ENCODE assay signal across 1 cellular context in the genomic region with DNA sequence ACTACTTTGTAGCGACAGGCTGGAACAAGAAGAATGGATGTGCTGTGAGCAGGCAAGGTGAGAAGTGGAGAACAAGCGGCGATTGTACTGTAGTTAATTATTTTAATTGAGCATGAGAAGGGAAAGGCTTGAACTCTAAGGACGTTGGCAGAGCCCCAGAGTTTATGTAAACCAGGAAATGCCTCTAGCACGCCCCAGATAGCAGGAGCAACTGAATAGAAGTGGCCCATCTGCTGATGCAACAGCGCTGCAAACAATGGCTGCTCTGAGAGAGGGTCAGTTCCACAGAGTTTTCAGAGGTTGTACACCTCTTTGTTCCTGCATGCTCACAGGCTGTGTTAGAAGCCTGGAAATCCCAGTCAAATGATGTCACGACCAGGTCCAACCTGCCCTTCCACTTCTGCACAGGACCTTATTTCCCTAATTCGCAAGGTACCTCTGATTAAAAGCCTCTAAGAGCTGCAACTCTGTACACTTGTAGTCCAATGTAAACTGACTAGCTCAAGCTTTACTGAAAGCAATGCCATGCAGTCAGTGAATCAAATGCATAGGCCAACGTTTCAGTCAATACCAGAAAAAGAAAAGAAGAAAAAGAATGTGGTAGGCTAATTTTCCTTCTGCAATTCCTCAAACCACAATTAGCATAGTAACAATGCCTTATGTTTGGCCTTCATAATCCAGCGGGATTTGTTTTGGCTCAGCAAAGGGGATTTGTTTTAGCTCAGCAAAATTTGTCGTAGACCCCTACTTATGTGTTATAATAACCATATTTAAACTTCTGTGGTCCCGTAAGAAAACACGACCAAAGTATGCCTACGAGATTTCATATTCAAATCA.
TF ChIP-seq lines count a peak whose summit lies in the region.

No MANE protein-coding gene starts in this region.

TF ChIP-seq in HepG2, 621 proteins besides CTCF, POLR2A, EP300 and RAD21 (continued from another document and continues in another):
- peak; percentile 71 for TF ChIP-seq XRCC5 (optimal IDR thresholded peaks at IDR 0.05; ENCODE audit: low read length)
- peak; percentile 59 for TF ChIP-seq ETV6 (CRISPR knock-in tag; conservative IDR thresholded peaks at IDR 0.05)
- peak; percentile 35 for TF ChIP-seq ZNF781 (CRISPR knock-in tag; IDR thresholded peaks at IDR 0.05; ENCODE audit: borderline replicate concordance, not compliant biosample characterization)
- TF ChIP-seq NONO (IDR thresholded peaks at IDR 0.05): no peak
- TF ChIP-seq NONO (CRISPR knock-in tag; conservative IDR thresholded peaks at IDR 0.05): peak; percentile 67; the same call in 1 of the 2 replicates
- TF ChIP-seq, protein P1, sequence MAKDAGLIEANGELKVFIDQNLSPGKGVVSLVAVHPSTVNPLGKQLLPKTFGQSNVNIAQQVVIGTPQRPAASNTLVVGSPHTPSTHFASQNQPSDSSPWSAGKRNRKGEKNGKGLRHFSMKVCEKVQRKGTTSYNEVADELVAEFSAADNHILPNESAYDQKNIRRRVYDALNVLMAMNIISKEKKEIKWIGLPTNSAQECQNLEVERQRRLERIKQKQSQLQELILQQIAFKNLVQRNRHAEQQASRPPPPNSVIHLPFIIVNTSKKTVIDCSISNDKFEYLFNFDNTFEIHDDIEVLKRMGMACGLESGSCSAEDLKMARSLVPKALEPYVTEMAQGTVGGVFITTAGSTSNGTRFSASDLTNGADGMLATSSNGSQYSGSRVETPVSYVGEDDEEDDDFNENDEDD (CRISPR knock-in tag; IDR thresholded peaks at IDR 0.05; ENCODE audit: borderline replicate concordance): peak; percentile 50; the same call in 1 of the 2 replicates
- 0 out of 2 replicates have a peak, but pooled peaks have one; percentile 35 for TF ChIP-seq RCOR2 (CRISPR knock-in tag; IDR thresholded peaks at IDR 0.05)
- TF ChIP-seq, protein P2, sequence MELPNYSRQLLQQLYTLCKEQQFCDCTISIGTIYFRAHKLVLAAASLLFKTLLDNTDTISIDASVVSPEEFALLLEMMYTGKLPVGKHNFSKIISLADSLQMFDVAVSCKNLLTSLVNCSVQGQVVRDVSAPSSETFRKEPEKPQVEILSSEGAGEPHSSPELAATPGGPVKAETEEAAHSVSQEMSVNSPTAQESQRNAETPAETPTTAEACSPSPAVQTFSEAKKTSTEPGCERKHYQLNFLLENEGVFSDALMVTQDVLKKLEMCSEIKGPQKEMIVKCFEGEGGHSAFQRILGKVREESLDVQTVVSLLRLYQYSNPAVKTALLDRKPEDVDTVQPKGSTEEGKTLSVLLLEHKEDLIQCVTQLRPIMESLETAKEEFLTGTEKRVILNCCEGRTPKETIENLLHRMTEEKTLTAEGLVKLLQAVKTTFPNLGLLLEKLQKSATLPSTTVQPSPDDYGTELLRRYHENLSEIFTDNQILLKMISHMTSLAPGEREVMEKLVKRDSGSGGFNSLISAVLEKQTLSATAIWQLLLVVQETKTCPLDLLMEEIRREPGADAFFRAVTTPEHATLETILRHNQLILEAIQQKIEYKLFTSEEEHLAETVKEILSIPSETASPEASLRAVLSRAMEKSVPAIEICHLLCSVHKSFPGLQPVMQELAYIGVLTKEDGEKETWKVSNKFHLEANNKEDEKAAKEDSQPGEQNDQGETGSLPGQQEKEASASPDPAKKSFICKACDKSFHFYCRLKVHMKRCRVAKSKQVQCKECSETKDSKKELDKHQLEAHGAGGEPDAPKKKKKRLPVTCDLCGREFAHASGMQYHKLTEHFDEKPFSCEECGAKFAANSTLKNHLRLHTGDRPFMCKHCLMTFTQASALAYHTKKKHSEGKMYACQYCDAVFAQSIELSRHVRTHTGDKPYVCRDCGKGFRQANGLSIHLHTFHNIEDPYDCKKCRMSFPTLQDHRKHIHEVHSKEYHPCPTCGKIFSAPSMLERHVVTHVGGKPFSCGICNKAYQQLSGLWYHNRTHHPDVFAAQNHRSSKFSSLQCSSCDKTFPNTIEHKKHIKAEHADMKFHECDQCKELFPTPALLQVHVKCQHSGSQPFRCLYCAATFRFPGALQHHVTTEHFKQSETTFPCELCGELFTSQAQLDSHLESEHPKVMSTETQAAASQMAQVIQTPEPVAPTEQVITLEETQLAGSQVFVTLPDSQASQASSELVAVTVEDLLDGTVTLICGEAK (IDR thresholded peaks at IDR 0.05): no peak
- TF ChIP-seq, protein P2 (CRISPR knock-in tag; IDR thresholded peaks at IDR 0.05): peak; percentile 46; the same call in 1 of the 2 replicates
- TF ChIP-seq SOX6 (IDR thresholded peaks at IDR 0.05): no peak
- peak; percentile 98 for TF ChIP-seq SOX6 (CRISPR knock-in tag; IDR thresholded peaks at IDR 0.05)
- no peak for TF ChIP-seq ZNF841 (CRISPR knock-in tag; IDR thresholded peaks at IDR 0.05; ENCODE audit: borderline replicate concordance)
- peak; percentile 75 for TF ChIP-seq ZNF788 (CRISPR knock-in tag; IDR thresholded peaks at IDR 0.05; ENCODE audit: borderline replicate concordance)
- TF ChIP-seq HOXA3 (CRISPR knock-in tag; IDR thresholded peaks at IDR 0.05): peak; percentile 68
- no peak for TF ChIP-seq PBX3 (CRISPR knock-in tag; IDR thresholded peaks at IDR 0.05; ENCODE audit: borderline replicate concordance)
- no peak for TF ChIP-seq IRX3 (CRISPR knock-in tag; IDR thresholded peaks at IDR 0.05; ENCODE audit: borderline replicate concordance, low read depth)
- no peak for TF ChIP-seq SRSF1 (optimal IDR thresholded peaks at IDR 0.05; ENCODE audit: low read depth, low read length)
- no peak for TF ChIP-seq ZNF446 (CRISPR knock-in tag; IDR thresholded peaks at IDR 0.05)
- TF ChIP-seq, protein P3, sequence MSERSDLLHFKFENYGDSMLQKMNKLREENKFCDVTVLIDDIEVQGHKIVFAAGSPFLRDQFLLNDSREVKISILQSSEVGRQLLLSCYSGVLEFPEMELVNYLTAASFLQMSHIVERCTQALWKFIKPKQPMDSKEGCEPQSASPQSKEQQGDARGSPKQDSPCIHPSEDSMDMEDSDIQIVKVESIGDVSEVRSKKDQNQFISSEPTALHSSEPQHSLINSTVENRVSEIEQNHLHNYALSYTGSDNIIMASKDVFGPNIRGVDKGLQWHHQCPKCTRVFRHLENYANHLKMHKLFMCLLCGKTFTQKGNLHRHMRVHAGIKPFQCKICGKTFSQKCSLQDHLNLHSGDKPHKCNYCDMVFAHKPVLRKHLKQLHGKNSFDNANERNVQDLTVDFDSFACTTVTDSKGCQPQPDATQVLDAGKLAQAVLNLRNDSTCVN (CRISPR knock-in tag; IDR thresholded peaks at IDR 0.05; ENCODE audit: borderline replicate concordance): 0 out of 2 replicates have a peak, but pooled peaks have one; percentile 58
- TF ChIP-seq IRF2 (CRISPR knock-in tag; IDR thresholded peaks at IDR 0.05): peak; percentile 82
- peak; percentile 89; the same call in 1 of the 2 replicates for TF ChIP-seq IKZF5 (CRISPR knock-in tag; IDR thresholded peaks at IDR 0.05)
- peak; percentile 81 for TF ChIP-seq HDAC2 (CRISPR knock-in tag; IDR thresholded peaks at IDR 0.05)
- no peak for TF ChIP-seq ZIK1 (CRISPR knock-in tag; IDR thresholded peaks at IDR 0.05; ENCODE audit: borderline replicate concordance, low read depth)
- no peak for TF ChIP-seq ZNF672 (CRISPR knock-in tag; IDR thresholded peaks at IDR 0.05)
- no peak for TF ChIP-seq PRDM4 (CRISPR knock-in tag; IDR thresholded peaks at IDR 0.05; ENCODE audit: borderline replicate concordance)
- TF ChIP-seq POLR2AphosphoS5 (IDR thresholded peaks at IDR 0.05; ENCODE audit: low read depth, low read length): peak; percentile 78
- TF ChIP-seq, protein P4, sequence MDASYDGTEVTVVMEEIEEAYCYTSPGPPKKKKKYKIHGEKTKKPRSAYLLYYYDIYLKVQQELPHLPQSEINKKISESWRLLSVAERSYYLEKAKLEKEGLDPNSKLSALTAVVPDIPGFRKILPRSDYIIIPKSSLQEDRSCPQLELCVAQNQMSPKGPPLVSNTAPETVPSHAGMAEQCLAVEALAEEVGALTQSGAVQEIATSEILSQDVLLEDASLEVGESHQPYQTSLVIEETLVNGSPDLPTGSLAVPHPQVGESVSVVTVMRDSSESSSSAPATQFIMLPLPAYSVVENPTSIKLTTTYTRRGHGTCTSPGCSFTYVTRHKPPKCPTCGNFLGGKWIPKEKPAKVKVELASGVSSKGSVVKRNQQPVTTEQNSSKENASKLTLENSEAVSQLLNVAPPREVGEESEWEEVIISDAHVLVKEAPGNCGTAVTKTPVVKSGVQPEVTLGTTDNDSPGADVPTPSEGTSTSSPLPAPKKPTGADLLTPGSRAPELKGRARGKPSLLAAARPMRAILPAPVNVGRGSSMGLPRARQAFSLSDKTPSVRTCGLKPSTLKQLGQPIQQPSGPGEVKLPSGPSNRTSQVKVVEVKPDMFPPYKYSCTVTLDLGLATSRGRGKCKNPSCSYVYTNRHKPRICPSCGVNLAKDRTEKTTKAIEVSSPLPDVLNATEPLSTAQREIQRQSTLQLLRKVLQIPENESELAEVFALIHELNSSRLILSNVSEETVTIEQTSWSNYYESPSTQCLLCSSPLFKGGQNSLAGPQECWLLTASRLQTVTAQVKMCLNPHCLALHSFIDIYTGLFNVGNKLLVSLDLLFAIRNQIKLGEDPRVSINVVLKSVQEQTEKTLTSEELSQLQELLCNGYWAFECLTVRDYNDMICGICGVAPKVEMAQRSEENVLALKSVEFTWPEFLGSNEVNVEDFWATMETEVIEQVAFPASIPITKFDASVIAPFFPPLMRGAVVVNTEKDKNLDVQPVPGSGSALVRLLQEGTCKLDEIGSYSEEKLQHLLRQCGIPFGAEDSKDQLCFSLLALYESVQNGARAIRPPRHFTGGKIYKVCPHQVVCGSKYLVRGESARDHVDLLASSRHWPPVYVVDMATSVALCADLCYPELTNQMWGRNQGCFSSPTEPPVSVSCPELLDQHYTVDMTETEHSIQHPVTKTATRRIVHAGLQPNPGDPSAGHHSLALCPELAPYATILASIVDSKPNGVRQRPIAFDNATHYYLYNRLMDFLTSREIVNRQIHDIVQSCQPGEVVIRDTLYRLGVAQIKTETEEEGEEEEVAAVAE (CRISPR knock-in tag; IDR thresholded peaks at IDR 0.05; ENCODE audit: borderline replicate concordance): peak; percentile 63; the same call in 1 of the 2 replicates
- peak; percentile 36; the same call in 1 of the 2 replicates for TF ChIP-seq SMC3 (IDR thresholded peaks at IDR 0.05; ENCODE audit: low read length)
